ENCODE assay signal across 1 cellular context in genomic region chr17:62757518-62757951, GRCh38.
A peak's percentile ranks its signal among the peaks of the same experiment; 100 is the strongest.
TF ChIP-seq lines count a peak whose summit lies in the region.

No MANE protein-coding gene starts in this region.

TF ChIP-seq in K562, 482 proteins besides CTCF, POLR2A, EP300 and RAD21:
- TF ChIP-seq REST (CRISPR knock-in tag; IDR thresholded peaks at IDR 0.05; ENCODE audit: low read depth): no peak
- peak; percentile 6 for TF ChIP-seq MEIS2 (IDR thresholded peaks at IDR 0.05; ENCODE audit: partially characterized antibody)
- 0 out of 2 replicates have a peak, but pooled peaks have one; percentile 33 for TF ChIP-seq ZBTB17 (CRISPR knock-in tag; IDR thresholded peaks at IDR 0.05)
- no peak for TF ChIP-seq HOXB6 (CRISPR knock-in tag; IDR thresholded peaks at IDR 0.05; ENCODE audit: borderline replicate concordance)
